Comparison of ENCODE assay signal across 19 cellular contexts in the genomic region with DNA sequence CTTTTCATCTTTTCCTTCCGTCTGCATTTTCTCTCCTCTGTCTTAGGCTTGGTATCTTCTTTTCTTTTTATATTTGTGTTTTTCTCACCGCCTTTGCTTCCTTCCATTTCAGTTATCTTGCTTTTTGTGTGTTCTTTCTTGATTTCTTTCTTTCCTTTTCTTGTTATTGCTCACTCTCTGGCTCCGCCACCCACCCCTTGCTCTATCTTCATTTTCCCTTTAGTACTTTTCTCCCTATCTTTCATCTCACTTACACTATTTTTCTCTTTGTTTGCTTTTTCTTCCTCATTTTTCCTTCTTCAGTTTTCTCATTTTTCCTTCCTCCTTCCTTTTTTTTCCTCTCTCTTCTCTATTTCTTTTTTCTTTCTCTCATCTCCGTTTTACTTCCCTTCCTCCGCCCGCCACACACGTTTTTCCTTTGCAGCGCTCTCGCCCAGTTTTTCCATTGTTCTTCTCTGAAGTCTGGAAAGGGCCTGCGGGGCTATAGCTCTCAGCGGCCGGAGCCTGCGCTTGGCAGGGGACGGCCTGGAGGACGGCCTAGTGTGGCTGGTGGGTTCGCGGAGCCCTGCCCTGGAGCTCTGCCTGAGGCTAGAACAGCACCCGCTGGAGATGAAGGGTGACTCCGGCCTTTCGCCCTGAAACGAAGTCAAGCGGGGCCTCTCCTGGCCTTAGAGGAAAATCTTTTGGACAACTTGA. TPM values are rescaled to one million over a fixed set of nuclear protein-coding genes. Genes with fewer than 3 reads are reported as not detected.
DNase-seq lines count a peak whose midpoint lies in the region; ATAC-seq and TF ChIP-seq lines count a peak whose summit lies in the region.
"Had no signal": no experiment of that assay in that cellular context is flagged by ENCODE, and none has a peak within 500 bp of the region (broad histone marks: within the 10 kb centered on the region; RNA-seq: fewer than 3 reads in every experiment).

No MANE protein-coding gene starts in this region.

- no peak for TF ChIP-seq CTCF in Calu3 (IDR thresholded peaks at IDR 0.05; ENCODE audit: unreplicated experiment)

- peaks cover 92% of the 10 kb centered on the region for H3K27me3 Mint-ChIP-seq in Calu3 (ENCODE audit: unreplicated experiment)
- peaks cover 96% of the 10 kb centered on the region for H3K27me3 Mint-ChIP-seq in activated naive CD8-positive, alpha-beta T cell treated with anti-CD3 and anti-CD28 coated beads, Interleukin-2, amount 10 ng/mL, durations not matched to agents 7 days and 5 days
- peaks cover 91 to 97% (median 93%) of the 10 kb centered on the region in 5 donors for H3K27me3 Mint-ChIP-seq in naive thymus-derived CD4-positive, alpha-beta T cell

- BruUV-seq in Calu3 (replicated peaks; lab: Mats Ljungman, UMichigan) = no TSS peak

- peaks cover 0 to 8% of the 10 kb centered on the region in 2 donors for H3K4me1 ChIP-seq in naive thymus-derived CD4-positive, alpha-beta T cell (ENCODE audit: control insufficient read depth in 2 of 2, insufficient read depth in 2 of 2, low read length in 2 of 2)
- H3K4me1 ChIP-seq: foreskin keratinocyte, right lobe of liver had no signal

- peaks cover 24 to 45% of the 10 kb centered on the region in 2 donors for H3K27me3 ChIP-seq in naive thymus-derived CD4-positive, alpha-beta T cell (ENCODE audit: control insufficient read depth in 2 of 2, insufficient read depth in 2 of 2, low read length in 2 of 2)

- peaks cover 3% of the 10 kb centered on the region for H3K36me3 Mint-ChIP-seq in Calu3 (ENCODE audit: insufficient read depth, unreplicated experiment)
- peaks cover 2% of the 10 kb centered on the region for H3K36me3 Mint-ChIP-seq in activated naive CD8-positive, alpha-beta T cell treated with anti-CD3 and anti-CD28 coated beads, Interleukin-2, amount 10 ng/mL, durations not matched to agents 7 days and 5 days
- H3K36me3 Mint-ChIP-seq in naive thymus-derived CD4-positive, alpha-beta T cell = no peaks in the 10 kb centered on the region

- intact Hi-C loops in Calu3 (cut with micrococcal nuclease; ENCODE audit: unreplicated experiment) = no loop called here
- intact Hi-C loops in naive thymus-derived CD4-positive, alpha-beta T cell (cut with micrococcal nuclease) = loop anchor here in 1 of 2 donors (2.0 kb wide), 1 partner anchor 15 kb away; no protein-coding TSS in a partner anchor

- DNase-seq in Calu3 (no peak), HT-29 (ENCODE audit: low spot score) (peak; percentile 13), A172 (ENCODE audit: low spot score) (no peak), NCI-H69 (lab: John Stamatoyannopoulos, UW) (no peak)
- DNase-seq in activated naive CD8-positive, alpha-beta T cell treated with anti-CD3 and anti-CD28 coated beads, Interleukin-2, amount 10 ng/mL, durations not matched to agents 7 days and 5 days = no peak
- DNase-seq in naive thymus-derived CD4-positive, alpha-beta T cell = no peak
- no peak for DNase-seq in stimulated activated naive CD4-positive, alpha-beta T cell treated with Interleukin-2 at 50 U/mL for 16 hours (lab: John Stamatoyannopoulos, UW)
- DNase-seq: amygdala, foreskin keratinocyte, left ventricle myocardium superior, NCI-H2029 treated with DMSO at 0.1 percent for 48 hours, NCI-H524 treated with DMSO at 0.1 percent for 48 hours, OCI-M1, right lobe of liver had no signal

- POLR2A ChIA-PET in activated naive CD8-positive, alpha-beta T cell treated with anti-CD3 and anti-CD28 coated beads, Interleukin-2, amount 10 ng/mL, durations not matched to agents 7 days and 5 days (lab: Charles Lee) = no interaction called here
- POLR2A ChIA-PET in naive thymus-derived CD4-positive, alpha-beta T cell (lab: Charles Lee) = interaction anchor here (2.1 kb wide), 1 partner anchor 10 kb away, joined by 6 read pairs; no protein-coding TSS in a partner anchor

- no peaks in the 10 kb centered on the region for H3K9me3 ChIP-seq in naive thymus-derived CD4-positive, alpha-beta T cell (ENCODE audit: control insufficient read depth in 2 of 3, low read length in 3 of 3)
- H3K9me3 ChIP-seq: right lobe of liver, tibial nerve had no signal

- H3K9me3 Mint-ChIP-seq in Calu3 (ENCODE audit: low read depth, unreplicated experiment) = no peaks in the 10 kb centered on the region
- no peaks in the 10 kb centered on the region for H3K9me3 Mint-ChIP-seq in activated naive CD8-positive, alpha-beta T cell treated with anti-CD3 and anti-CD28 coated beads, Interleukin-2, amount 10 ng/mL, durations not matched to agents 7 days and 5 days
- peaks cover 0 to 6% (median 0%) of the 10 kb centered on the region in 11 donors for H3K9me3 Mint-ChIP-seq in naive thymus-derived CD4-positive, alpha-beta T cell

- peak overlapping the region; percentile 9 for H3K4me3 Mint-ChIP-seq in Calu3 (ENCODE audit: low read depth, unreplicated experiment)
- peak overlapping the region; percentile 48 for H3K4me3 Mint-ChIP-seq in activated naive CD8-positive, alpha-beta T cell treated with anti-CD3 and anti-CD28 coated beads, Interleukin-2, amount 10 ng/mL, durations not matched to agents 7 days and 5 days
- peak overlapping the region; percentile 6 to 69 (median 54) for H3K4me3 Mint-ChIP-seq in naive thymus-derived CD4-positive, alpha-beta T cell

- no peak overlapping the region for H3K27ac Mint-ChIP-seq in Calu3 (ENCODE audit: unreplicated experiment)
- H3K27ac Mint-ChIP-seq in activated naive CD8-positive, alpha-beta T cell treated with anti-CD3 and anti-CD28 coated beads, Interleukin-2, amount 10 ng/mL, durations not matched to agents 7 days and 5 days = no peak overlapping the region
- H3K27ac Mint-ChIP-seq in naive thymus-derived CD4-positive, alpha-beta T cell = peak overlapping the region in 1 of 9 donors; percentile 35

- H3K4me3 ChIP-seq in naive thymus-derived CD4-positive, alpha-beta T cell (ENCODE audit: low read length) = no peak overlapping the region
- H3K4me3 ChIP-seq: BLaER1 treated with 17β-estradiol and CSF1 and Interleukin-3, amounts not matched to agents 10 nM and 100 nM; right lobe of liver; tibial nerve had no signal

- no peak for ATAC-seq in activated naive CD8-positive, alpha-beta T cell treated with anti-CD3 and anti-CD28 coated beads, Interleukin-2, amount 10 ng/mL, durations not matched to agents 7 days and 5 days (ENCODE audit: low read depth)
- ATAC-seq in naive thymus-derived CD4-positive, alpha-beta T cell = no peak
- ATAC-seq in HG03439 (IDR thresholded peaks at IDR 0.05; ENCODE audit: unreplicated experiment) = no peak
- ATAC-seq: foreskin keratinocyte, left ventricle myocardium superior, right lobe of liver had no signal

- CTCF ChIA-PET in Calu3 (lab: Charles Lee) = interaction anchor here (0.5 to 1.6 kb wide), 4 partner anchors 10 to 305 kb away, joined by 3 to 11 read pairs (median 5); partner anchors contain the start of gene PRAC2
- CTCF ChIA-PET in naive thymus-derived CD4-positive, alpha-beta T cell (lab: Charles Lee) = no interaction called here

- no peak overlapping the region for H3K27ac ChIP-seq in naive thymus-derived CD4-positive, alpha-beta T cell (ENCODE audit: low read depth, low read length)
- H3K27ac ChIP-seq: BLaER1 treated with 17β-estradiol and CSF1 and Interleukin-3, amounts not matched to agents 10 nM and 100 nM; foreskin keratinocyte; right lobe of liver; tibial nerve had no signal

- no peaks in the 10 kb centered on the region for H3K36me3 ChIP-seq in naive thymus-derived CD4-positive, alpha-beta T cell (ENCODE audit: control insufficient read depth in 2 of 3, insufficient read depth in 3 of 3, low read length in 3 of 3)
- H3K36me3 ChIP-seq: BLaER1 treated with 17β-estradiol and CSF1 and Interleukin-3, amounts not matched to agents 10 nM and 100 nM; right lobe of liver; tibial nerve had no signal

- peaks cover 15% of the 10 kb centered on the region for H3K4me1 Mint-ChIP-seq in Calu3 (ENCODE audit: low read depth, unreplicated experiment)
- peaks cover 8% of the 10 kb centered on the region for H3K4me1 Mint-ChIP-seq in activated naive CD8-positive, alpha-beta T cell treated with anti-CD3 and anti-CD28 coated beads, Interleukin-2, amount 10 ng/mL, durations not matched to agents 7 days and 5 days
- H3K4me1 Mint-ChIP-seq in naive thymus-derived CD4-positive, alpha-beta T cell = peaks cover 13 to 30% (median 16%) of the 10 kb centered on the region in 7 donors

RNA-seq across cellular contexts. Expression of gene HOXB13, which starts 5.2 kb away (rescaled TPM):
- total RNA-seq in Calu3 (2022) = 1.1 and 1.9 TPM in 2 replicates
- total RNA-seq in HT-29 (2014; rRNA removed; shearing (Covaris generic)) = 3.5 and 5.3 TPM in 2 replicates
- total RNA-seq in activated naive CD8-positive, alpha-beta T cell treated with anti-CD3 and anti-CD28 coated beads, Interleukin-2, amount 10 ng/mL, durations not matched to agents 7 days and 5 days = not detected
- not detected for total RNA-seq in naive thymus-derived CD4-positive, alpha-beta T cell
- polyA plus RNA-seq in naive thymus-derived CD4-positive, alpha-beta T cell = not detected
- 1.2 and 2.2 TPM in 2 replicates for total RNA-seq in A172 (2014; rRNA removed; shearing (Covaris generic))
- total RNA-seq: cerebellum, foreskin keratinocyte, left ventricle myocardium superior, right lobe of liver, tibial nerve had no signal
- polyA plus RNA-seq: foreskin keratinocyte had no signal

RNA-seq across cellular contexts. Expression of gene PRAC2, which starts 10.8 kb away (rescaled TPM):
- not detected in 2 replicates for total RNA-seq in Calu3 (2022)
- total RNA-seq in HT-29 (2014; rRNA removed; shearing (Covaris generic)) = 0.76 TPM in 1 of 2 replicates, not detected in the other
- not detected for total RNA-seq in activated naive CD8-positive, alpha-beta T cell treated with anti-CD3 and anti-CD28 coated beads, Interleukin-2, amount 10 ng/mL, durations not matched to agents 7 days and 5 days
- total RNA-seq in naive thymus-derived CD4-positive, alpha-beta T cell = not detected
- not detected for polyA plus RNA-seq in naive thymus-derived CD4-positive, alpha-beta T cell
- total RNA-seq in A172 (2014; rRNA removed; shearing (Covaris generic)) = not detected in 2 replicates
- total RNA-seq: cerebellum, foreskin keratinocyte, left ventricle myocardium superior, M059J, right lobe of liver, tibial nerve had no signal
- polyA plus RNA-seq: foreskin keratinocyte had no signal

RNA-seq across cellular contexts. Expression of gene PRAC1, which starts 11.5 kb away (rescaled TPM):
- total RNA-seq in Calu3 (2022) = not detected in 2 replicates
- total RNA-seq in HT-29 (2014; rRNA removed; shearing (Covaris generic)) = not detected in 2 replicates
- not detected for total RNA-seq in activated naive CD8-positive, alpha-beta T cell treated with anti-CD3 and anti-CD28 coated beads, Interleukin-2, amount 10 ng/mL, durations not matched to agents 7 days and 5 days
- not detected for total RNA-seq in naive thymus-derived CD4-positive, alpha-beta T cell
- not detected for polyA plus RNA-seq in naive thymus-derived CD4-positive, alpha-beta T cell
- not detected in 2 replicates for total RNA-seq in A172 (2014; rRNA removed; shearing (Covaris generic))
- total RNA-seq: cerebellum, foreskin keratinocyte, left ventricle myocardium superior, M059J, right lobe of liver, tibial nerve had no signal
- polyA plus RNA-seq: foreskin keratinocyte had no signal
